Comparison of ENCODE assay signal across 8 cellular contexts in genomic region chr1:155277896-155278688, GRCh38. TPM values are rescaled to one million over a fixed set of nuclear protein-coding genes. Genes with fewer than 3 reads are reported as not detected.
A peak's percentile ranks its signal among the peaks of the same experiment; 100 is the strongest.
DNase-seq lines count a peak whose midpoint lies in the region; ATAC-seq and TF ChIP-seq lines count a peak whose summit lies in the region.

No MANE protein-coding gene starts in this region.

- peaks cover 6% of the 10 kb centered on the region; the same call in 1 of the 2 replicates for H3K79me2 ChIP-seq in Loucy (ENCODE audit: insufficient read depth, low read length)
- peaks cover under 1% of the 10 kb centered on the region; the same call in 1 of the 2 replicates for H3K79me2 ChIP-seq in SK-N-SH (ENCODE audit: insufficient read depth)

- H3K9me3 ChIP-seq in Loucy (ENCODE audit: insufficient read depth, low read depth, low read length), result no peaks in the 10 kb centered on the region
- H3K9me3 ChIP-seq in SK-N-SH, result no peaks in the 10 kb centered on the region
- H3K9me3 ChIP-seq in gastrocnemius medialis, result no peaks in the 10 kb centered on the region

- CTCF ChIA-PET in SK-N-SH (lab: Yijun Ruan, JAX), result interaction anchor here (0.7 to 4.7 kb wide), 20 partner anchors 10 to 226 kb away, joined by 3 to 27 read pairs (median 4); partner anchors contain the start of genes FDPS, PKLR, SCAMP3 and THBS3

- intact Hi-C loops in gastrocnemius medialis (cut with DNase I; ENCODE audit: low total_unique reads), result loop anchor here (1.0 kb wide), 2 partner anchors 30 to 46 kb away; partner anchors contain the start of gene FDPS

- H3K27ac Mint-ChIP-seq in activated naive CD4-positive, alpha-beta T cell treated with anti-CD3 and anti-CD28 coated beads, Interleukin-2, amount 50 U/mL, for 72 hours, result no peak overlapping the region

- peak; percentile 58 for TF ChIP-seq CTCF in Loucy (conservative IDR thresholded peaks at IDR 0.05; ENCODE audit: low read length)
- TF ChIP-seq CTCF in SK-N-SH (IDR thresholded peaks at IDR 0.05), result peak; percentile 38
- peak in 2 of 5 experiments; percentile 9 to 16 for TF ChIP-seq CTCF in gastrocnemius medialis (IDR thresholded peaks at IDR 0.05 in 4 of 5, conservative IDR thresholded peaks at IDR 0.05 in 1 of 5)

- H3K4me3 ChIP-seq in Loucy (ENCODE audit: low read length, poor library complexity, severe bottlenecking) (peak overlapping the region; percentile 72), SK-N-SH (ENCODE audit: low read depth in 2 of 2, low read length in 1 of 2) (peak overlapping the region; percentile 71 to 78), gastrocnemius medialis (peak overlapping the region; percentile 78 to 97 (median 80))

- POLR2A ChIA-PET in SK-N-SH (lab: Yijun Ruan, JAX), result no interaction called here

- DNase-seq in DMS53 (lab: John Stamatoyannopoulos, UW), result peak; percentile 80
- peak; percentile 80 for DNase-seq in SK-N-SH
- DNase-seq in activated naive CD4-positive, alpha-beta T cell treated with anti-CD3 and anti-CD28 coated beads, Interleukin-2, amount 50 U/mL, for 72 hours (ENCODE audit: low spot score in 2 of 2), result peak in 1 of 2 donors; percentile 79
- DNase-seq in hepatic stellate cell (ENCODE audit: low spot score), result peak; percentile 50
- peak in 1 of 2 donors; percentile 22 for DNase-seq in gastrocnemius medialis

- no peaks in the 10 kb centered on the region for H3K27me3 ChIP-seq in Loucy (ENCODE audit: insufficient read depth, low read length, poor library complexity, severe bottlenecking)
- H3K27me3 ChIP-seq in SK-N-SH (ENCODE audit: insufficient read depth), result no peaks in the 10 kb centered on the region
- no peaks in the 10 kb centered on the region for H3K27me3 ChIP-seq in gastrocnemius medialis

- H3F3A ChIP-seq in Loucy (ENCODE audit: low read depth), result no peaks in the 10 kb centered on the region
- peaks cover 18% of the 10 kb centered on the region for H3F3A ChIP-seq in SK-N-SH (replicated peaks; ENCODE audit: insufficient read depth)

- H4K20me1 ChIP-seq in Loucy (ENCODE audit: insufficient read depth, low read length, poor library complexity, severe bottlenecking) (peaks cover 3% of the 10 kb centered on the region), SK-N-SH (ENCODE audit: insufficient read depth) (peaks cover 4% of the 10 kb centered on the region; the same call in 1 of the 2 replicates)

- H3K36me3 Mint-ChIP-seq in activated naive CD4-positive, alpha-beta T cell treated with anti-CD3 and anti-CD28 coated beads, Interleukin-2, amount 50 U/mL, for 72 hours, result peaks cover 0 to 3% of the 10 kb centered on the region in 2 donors

- peak overlapping the region; percentile 67 for H3K9ac ChIP-seq in Loucy (ENCODE audit: low read depth, low read length, poor library complexity, severe bottlenecking)
- peak overlapping the region; percentile 58; the same call in 1 of the 2 replicates for H3K9ac ChIP-seq in SK-N-SH

- H3K27ac ChIP-seq in SK-N-SH (ENCODE audit: low read depth in 2 of 2, low read length in 1 of 2), result peak overlapping the region in 1 of 2 experiments; percentile 66; a peak in 2 of 4 replicates
- peak overlapping the region in 3 of 4 donors; percentile 66 to 71 (median 69) for H3K27ac ChIP-seq in gastrocnemius medialis

- peaks cover 0 to 6% of the 10 kb centered on the region in 2 donors for H3K9me3 Mint-ChIP-seq in activated naive CD4-positive, alpha-beta T cell treated with anti-CD3 and anti-CD28 coated beads, Interleukin-2, amount 50 U/mL, for 72 hours

- peak overlapping the region; percentile 89 for H2AFZ ChIP-seq in Loucy (ENCODE audit: low read length)
- peak overlapping the region; percentile 88; the same call in 1 of the 2 replicates for H2AFZ ChIP-seq in SK-N-SH (ENCODE audit: low read depth)

- H3K4me1 ChIP-seq in Loucy (ENCODE audit: insufficient read depth, low read length, poor library complexity, severe bottlenecking), result peaks cover 12% of the 10 kb centered on the region
- H3K4me1 ChIP-seq in SK-N-SH (ENCODE audit: control insufficient read depth in 1 of 2, insufficient read depth in 2 of 2, low read depth in 1 of 2, low read length in 1 of 2), result peaks cover 5 to 20% of the 10 kb centered on the region in 2 experiments; a peak in 2 of 4 replicates
- H3K4me1 ChIP-seq in gastrocnemius medialis, result peaks cover 9 to 21% of the 10 kb centered on the region in 2 donors

- TF ChIP-seq EP300 in SK-N-SH (IDR thresholded peaks at IDR 0.05; ENCODE audit: borderline replicate concordance in 1 of 2, low read depth in 1 of 2, low read length in 1 of 2), result no peak

- WGBS in SK-N-SH (ENCODE audit: low lambda C conversion rate), result 1% methylated on average over 18 of the region's 29 CpGs

- in situ Hi-C loops in gastrocnemius medialis (cut with MboI; ENCODE audit: low sequenced_read_pairs in 4 of 4), result no loop called here

- H3K36me3 ChIP-seq in Loucy (ENCODE audit: insufficient read depth, low read length), result no peaks in the 10 kb centered on the region
- H3K36me3 ChIP-seq in SK-N-SH (replicated peaks in 1 of 2; ENCODE audit: control insufficient read depth in 1 of 2, insufficient read depth in 2 of 2, low read length in 1 of 2), result no peaks in the 10 kb centered on the region
- H3K36me3 ChIP-seq in gastrocnemius medialis, result no peaks in the 10 kb centered on the region

- H3K9me2 ChIP-seq in Loucy (replicated peaks; ENCODE audit: low read depth, low read length) (no peaks in the 10 kb centered on the region), SK-N-SH (no peaks in the 10 kb centered on the region)

- H3K4me2 ChIP-seq in Loucy (ENCODE audit: low read depth, low read length, poor library complexity, severe bottlenecking) (peak overlapping the region; percentile 77), SK-N-SH (peak overlapping the region; percentile 98)

- no peak for TF ChIP-seq POLR2A in gastrocnemius medialis (IDR thresholded peaks at IDR 0.05)

- peak; percentile 57 for TF ChIP-seq RAD21 in SK-N-SH (IDR thresholded peaks at IDR 0.05; ENCODE audit: low read length)

- ATAC-seq in activated naive CD4-positive, alpha-beta T cell treated with anti-CD3 and anti-CD28 coated beads, Interleukin-2, amount 50 U/mL, for 72 hours, result peak; percentile 15 to 46
- ATAC-seq in gastrocnemius medialis, result no peak
- ATAC-seq in HG03108 (IDR thresholded peaks at IDR 0.05; ENCODE audit: unreplicated experiment), result no peak
- no peak for ATAC-seq in GM21619 (IDR thresholded peaks at IDR 0.05; ENCODE audit: unreplicated experiment)

TF ChIP-seq in SK-N-SH, 30 proteins besides CTCF, POLR2A, EP300 and RAD21 (continues in another document):
- TF ChIP-seq YY1 (IDR thresholded peaks at IDR 0.05; ENCODE audit: low read depth), result no peak

RNA-seq across cellular contexts. Expression of gene HCN3, which starts 0.8 kb away (rescaled TPM):
- polyA plus RNA-seq in SK-N-SH (2012; rRNA removed), result 9.7 and 10.1 TPM in 2 replicates
- 2.2 and 3.7 TPM in 2 replicates for polyA plus RNA-seq in SK-N-SH (2012; cell fraction: cytosol; rRNA removed)
- polyA plus RNA-seq in SK-N-SH (2012; cell fraction: nucleus; rRNA removed), result 59.4 and 62.3 TPM in 2 replicates
- 1 to 10 TPM; 3.9 to 4.8 TPM for total RNA-seq in activated naive CD4-positive, alpha-beta T cell treated with anti-CD3 and anti-CD28 coated beads, Interleukin-2, amount 50 U/mL, for 72 hours
- total RNA-seq in gastrocnemius medialis, result 1 to 10 TPM in 2 of 4 donors, under 1 TPM in 2; 0.18 to 1.5 (median 1.1) TPM

RNA-seq across cellular contexts. Expression of gene CLK2, which starts 4.8 kb away (rescaled TPM):
- polyA plus RNA-seq in SK-N-SH (2012; rRNA removed), result 76.7 and 81.8 TPM in 2 replicates
- 25.3 and 28.9 TPM in 2 replicates for polyA plus RNA-seq in SK-N-SH (2012; cell fraction: cytosol; rRNA removed)
- polyA plus RNA-seq in SK-N-SH (2012; cell fraction: nucleus; rRNA removed), result 484 and 490 TPM in 2 replicates
- total RNA-seq in activated naive CD4-positive, alpha-beta T cell treated with anti-CD3 and anti-CD28 coated beads, Interleukin-2, amount 50 U/mL, for 72 hours, result 100 to 1,000 TPM in 1 of 2 donors, 10 to 100 TPM in 1; 90.7 to 106 TPM
- total RNA-seq in gastrocnemius medialis, result 10 to 100 TPM in 2 of 4 donors, 1 to 10 TPM in 2; 7.1 to 13.1 (median 9.8) TPM

RNA-seq across cellular contexts. Expression of gene SCAMP3, which starts 15.9 kb away (rescaled TPM):
- polyA plus RNA-seq in SK-N-SH (2012; rRNA removed), result 193 and 225 TPM in 2 replicates
- polyA plus RNA-seq in SK-N-SH (2012; cell fraction: cytosol; rRNA removed), result 115 and 149 TPM in 2 replicates
- polyA plus RNA-seq in SK-N-SH (2012; cell fraction: nucleus; rRNA removed), result 125 and 162 TPM in 2 replicates
- 100 to 1,000 TPM in 1 of 2 donors, 10 to 100 TPM in 1; 98.9 to 107 TPM for total RNA-seq in activated naive CD4-positive, alpha-beta T cell treated with anti-CD3 and anti-CD28 coated beads, Interleukin-2, amount 50 U/mL, for 72 hours
- total RNA-seq in gastrocnemius medialis, result 100 to 1,000 TPM in 1 of 4 donors, 10 to 100 TPM in 3; 60.0 to 108 (median 79.3) TPM

RNA-seq across cellular contexts. Expression of gene ENTREP3, which starts 22.8 kb away (rescaled TPM):
- polyA plus RNA-seq in SK-N-SH (2012; rRNA removed), result 20.0 and 30.6 TPM in 2 replicates
- polyA plus RNA-seq in SK-N-SH (2012; cell fraction: cytosol; rRNA removed), result 17.9 and 26.4 TPM in 2 replicates
- 42.8 and 45.5 TPM in 2 replicates for polyA plus RNA-seq in SK-N-SH (2012; cell fraction: nucleus; rRNA removed)
- total RNA-seq in activated naive CD4-positive, alpha-beta T cell treated with anti-CD3 and anti-CD28 coated beads, Interleukin-2, amount 50 U/mL, for 72 hours, result 10 to 100 TPM; 14.3 to 45.8 TPM
- 10 to 100 TPM in 3 of 4 donors, 1 to 10 TPM in 1; 7.9 to 22.3 (median 18.8) TPM for total RNA-seq in gastrocnemius medialis

RNA-seq across cellular contexts. Expression of gene PKLR, which starts 23.1 kb away (rescaled TPM):
- 0.03 TPM in 1 of 2 replicates, not detected in the other for polyA plus RNA-seq in SK-N-SH (2012; rRNA removed)
- 0.01 TPM in 1 of 2 replicates, not detected in the other for polyA plus RNA-seq in SK-N-SH (2012; cell fraction: cytosol; rRNA removed)
- 0.05 TPM in 2 replicates for polyA plus RNA-seq in SK-N-SH (2012; cell fraction: nucleus; rRNA removed)
- total RNA-seq in activated naive CD4-positive, alpha-beta T cell treated with anti-CD3 and anti-CD28 coated beads, Interleukin-2, amount 50 U/mL, for 72 hours, result under 1 TPM in 1 of 2 donors, not detected in 1; 0.14 TPM
- total RNA-seq in gastrocnemius medialis, result not detected

Comparison
In these comparisons a context has a peak if more than half of its experiments do, and no peak if none do; other contexts are left out.
1. ATAC-seq: peak in activated naive CD4-positive, alpha-beta T cell treated with anti-CD3 and anti-CD28 coated beads, Interleukin-2, amount 50 U/mL, for 72 hours (2 of 2); none in gastrocnemius medialis (0 of 2), HG03108 (single experiment) and GM21619 (single experiment).
2. RNA of gene CLK2, which starts 4.8 kb away (total RNA-seq): 90.7 to 106 TPM in activated naive CD4-positive, alpha-beta T cell treated with anti-CD3 and anti-CD28 coated beads, Interleukin-2, amount 50 U/mL, for 72 hours; 7.1 to 13.1 TPM in gastrocnemius medialis; every median in the first group is over 4 times any median in the second.
3. Peak in every context shown above with its lines, with median percentiles within 50 percentile points of each other: H3K4me3 ChIP-seq.